13 cellular contexts compared by ENCODE assay signal in genomic region chr9:93829271-93830223, GRCh38.
"Had no signal": no experiment of that assay in that cellular context is flagged by ENCODE, and none has a peak within 500 bp of the region (broad histone marks: within the 10 kb centered on the region; RNA-seq: fewer than 3 reads in every experiment).

No MANE protein-coding gene starts in this region.

- H3K27me3 ChIP-seq: colonic mucosa, testis had no signal

- H3K27ac ChIP-seq: cardiac muscle cell, colonic mucosa, epithelial cell of prostate, testis had no signal

- H3K4me3 ChIP-seq: cardiac muscle cell, colonic mucosa, testis had no signal

- H3K9me3 ChIP-seq: colonic mucosa, testis had no signal

- H3K36me3 ChIP-seq: cardiac muscle cell, colonic mucosa had no signal

- DNase-seq: activated CD4-positive, alpha-beta memory T cell treated with anti-CD3 and anti-CD28 coated beads, Interleukin-2, amount 10 ng/mL, durations not matched to agents 7 days and 5 days; activated naive CD4-positive, alpha-beta T cell treated with Interleukin-2 at 50 U/mL for 16 hours; colonic mucosa; effector CD4-positive, alpha-beta T cell; hippocampal formation; left cardiac atrium; stimulated activated CD4-positive, alpha-beta T cell treated with anti-CD3 and anti-CD28 coated beads, Interleukin-4, amount 100 ng/mL, for 1 hour; stimulated activated CD8-positive, alpha-beta memory T cell treated with anti-CD3 and anti-CD28 coated beads, Interleukin-4, amount 100 ng/mL, for 48 hours; stimulated activated naive CD8-positive, alpha-beta T cell treated with anti-CD3 and anti-CD28 coated beads, Interleukin-15, Interleukin-2, amounts not matched to agents 100 U/mL and 50 U/mL, for 24 hours; T1000; testis had no signal

- H3K4me1 ChIP-seq: colonic mucosa had no signal
